Comparison of ENCODE assay signal across 8 cellular contexts in genomic region chr14:33950320-33951182, GRCh38. TPM values are rescaled to one million over a fixed set of nuclear protein-coding genes. Genes with fewer than 3 reads are reported as not detected.
A peak's percentile ranks its signal among the peaks of the same experiment; 100 is the strongest.
DNase-seq lines count a peak whose midpoint lies in the region; ATAC-seq and TF ChIP-seq lines count a peak whose summit lies in the region.

Gene EGLN3, minus strand, starts transcription at chr14:33951074. Its CDS starts 322 bp downstream, at chr14:33950752.

- TF ChIP-seq POLR2A in testis (IDR thresholded peaks at IDR 0.05), result peak; percentile 24

- no peaks in the 10 kb centered on the region for H3K9me3 ChIP-seq in Caco-2
- H3K9me3 ChIP-seq in neural cell (ENCODE audit: low read length), result peaks cover 4% of the 10 kb centered on the region
- H3K9me3 ChIP-seq in testis, result no peaks in the 10 kb centered on the region

- H3K9me3 Mint-ChIP-seq in Caco-2 (ENCODE audit: unreplicated experiment), result no peaks in the 10 kb centered on the region

- no peak within 1 kb of the TSS for H3K27ac ChIP-seq in neural cell (ENCODE audit: low read length)
- H3K27ac ChIP-seq in testis, result peak within 1 kb of the TSS in 1 of 2 donors; percentile 36

- H3K79me2 ChIP-seq in neural cell (replicated peaks; ENCODE audit: insufficient read depth, low read length), result no peaks in the 10 kb centered on the region

- H3K27me3 ChIP-seq in Caco-2 (replicated peaks; ENCODE audit: control insufficient read depth, insufficient read depth, low read length) (no peaks in the 10 kb centered on the region), neural cell (ENCODE audit: insufficient read depth, low read depth, low read length) (peaks cover 35% of the 10 kb centered on the region), testis (no peaks in the 10 kb centered on the region)

- H3K4me3 ChIP-seq in Caco-2 (ENCODE audit: low read depth, low read length), result peak within 1 kb of the TSS; percentile 57
- peak within 1 kb of the TSS; percentile 87 for H3K4me3 ChIP-seq in neural cell (ENCODE audit: low read length)
- H3K4me3 ChIP-seq in testis, result peak within 1 kb of the TSS; percentile 63 to 64

- peak within 1 kb of the TSS; percentile 29 for H3K9ac ChIP-seq in neural cell (ENCODE audit: low read length)

- H3K4me1 ChIP-seq in Caco-2, result peaks cover 9% of the 10 kb centered on the region
- peaks cover 13% of the 10 kb centered on the region for H3K4me1 ChIP-seq in testis

- no peaks in the 10 kb centered on the region for H3K27me3 Mint-ChIP-seq in Caco-2 (ENCODE audit: insufficient read depth, unreplicated experiment)

- TF ChIP-seq RAD21 in neural cell (conservative IDR thresholded peaks at IDR 0.05), result peak; percentile 30

- H3K4me2 ChIP-seq in neural cell (ENCODE audit: low read length), result peak within 1 kb of the TSS; percentile 73

- WGBS in testis, 2 donors, result 0% methylated on average over 12 to 69 of the region's 91 CpGs

- peak within 1 kb of the TSS; percentile 92 for H3K4me3 Mint-ChIP-seq in Caco-2 (ENCODE audit: unreplicated experiment)

- BruUV-seq in Caco-2 (replicated peaks; lab: Mats Ljungman, UMichigan), result no TSS peak

- CTCF ChIA-PET in Caco-2 (lab: Charles Lee), result interaction anchor here (0.6 to 1.1 kb wide), 4 partner anchors 42 to 266 kb away, joined by 3 to 6 read pairs (median 3); no protein-coding TSS in a partner anchor

- H3F3A ChIP-seq in neural cell (ENCODE audit: insufficient read depth, low read length, poor library complexity, severe bottlenecking), result no peaks in the 10 kb centered on the region

- TF ChIP-seq EP300 in neural cell (conservative IDR thresholded peaks at IDR 0.05; ENCODE audit: poor library complexity, severe bottlenecking), result no peak

- H4K20me1 ChIP-seq in neural cell (ENCODE audit: insufficient read depth), result no peaks in the 10 kb centered on the region

- TF ChIP-seq CTCF in Caco-2 (IDR thresholded peaks at IDR 0.05; ENCODE audit: insufficient read depth in 1 of 2, low read depth in 1 of 2, low read length in 1 of 2, severe bottlenecking in 1 of 2, unreplicated experiment in 1 of 2) (no peak), neural cell (IDR thresholded peaks at IDR 0.05; ENCODE audit: poor library complexity, severe bottlenecking) (no peak), testis (IDR thresholded peaks at IDR 0.05) (no peak)

- H3K4me1 Mint-ChIP-seq in Caco-2 (ENCODE audit: low read depth, unreplicated experiment), result peaks cover 10% of the 10 kb centered on the region

- DNase-seq in Caco-2 (peak; percentile 90 to 94), foreskin melanocyte (peak; percentile 69), testis (peak; percentile 90)
- DNase-seq in activated gamma-delta T cell treated with anti-CD3 and anti-CD28 coated beads, Interleukin-2, amount 50 U/mL, for 16 hours (ENCODE audit: low read depth), result peak; percentile 27

- H3K36me3 ChIP-seq in Caco-2 (ENCODE audit: control insufficient read depth, insufficient read depth, low read length) (no peaks in the 10 kb centered on the region), neural cell (ENCODE audit: insufficient read depth, low read length) (no peaks in the 10 kb centered on the region), testis (ENCODE audit: low read depth, missing control alignments) (no peaks in the 10 kb centered on the region)

- intact Hi-C loops in Caco-2 (cut with micrococcal nuclease; ENCODE audit: unreplicated experiment), result loop anchor here (1.0 to 5.0 kb wide), 4 partner anchors 103 to 278 kb away; no protein-coding TSS in a partner anchor
- intact Hi-C loops in testis (cut with DNase I; ENCODE audit: low total_unique reads), result no loop called here

- no peaks in the 10 kb centered on the region for H3K9me2 ChIP-seq in neural cell (ENCODE audit: insufficient read depth, low read length)

- peak within 1 kb of the TSS; percentile 70 for H3K27ac Mint-ChIP-seq in Caco-2 (ENCODE audit: unreplicated experiment)

- H2AFZ ChIP-seq in neural cell (ENCODE audit: low read depth, low read length), result no peak within 1 kb of the TSS

- ATAC-seq in GM19438 (IDR thresholded peaks at IDR 0.05; ENCODE audit: low read depth, unreplicated experiment), result peak; percentile 86
- ATAC-seq in HG03571 (IDR thresholded peaks at IDR 0.05; ENCODE audit: unreplicated experiment), result peak; percentile 84

- POLR2A ChIA-PET in Caco-2 (lab: Charles Lee), result interaction anchor here (0.5 to 1.4 kb wide), 5 partner anchors 41 to 914 kb away, joined by 3 to 4 read pairs (median 3); no protein-coding TSS in a partner anchor

- H3K36me3 Mint-ChIP-seq in Caco-2 (ENCODE audit: insufficient read depth, unreplicated experiment), result peaks cover 6% of the 10 kb centered on the region

TF ChIP-seq in PFSK-1, 5 proteins besides CTCF, POLR2A, EP300 and RAD21:
- no peak; a peak in 1 of 4 replicates for TF ChIP-seq REST (IDR thresholded peaks at IDR 0.05; ENCODE audit: insufficient read depth in 1 of 2, low read depth in 2 of 2, low read length in 2 of 2)
- no peak for TF ChIP-seq SIN3A (IDR thresholded peaks at IDR 0.05; ENCODE audit: borderline replicate concordance, insufficient read depth, low read length)
- TF ChIP-seq POLR2AphosphoS5 (IDR thresholded peaks at IDR 0.05; ENCODE audit: low read depth, low read length), result peak; percentile 69
- no peak for TF ChIP-seq TAF1 (IDR thresholded peaks at IDR 0.05; ENCODE audit: borderline replicate concordance, insufficient read depth, low read length)

TF ChIP-seq in neural cell, 6 proteins besides CTCF, POLR2A, EP300 and RAD21:
- no peak for TF ChIP-seq REST (IDR thresholded peaks at IDR 0.05; ENCODE audit: borderline replicate concordance)
- TF ChIP-seq MXI1 (conservative IDR thresholded peaks at IDR 0.05; ENCODE audit: poor library complexity, severe bottlenecking), result no peak
- TF ChIP-seq TAF1 (IDR thresholded peaks at IDR 0.05; ENCODE audit: low read depth), result peak; percentile 44
- TF ChIP-seq EZH2 (IDR thresholded peaks at IDR 0.05; ENCODE audit: borderline replicate concordance, insufficient read depth, low read length, poor library complexity, severe bottlenecking), result no peak
- peak; percentile 34 for TF ChIP-seq SMC3 (conservative IDR thresholded peaks at IDR 0.05; ENCODE audit: poor library complexity)

RNA-seq across cellular contexts. Expression of gene EGLN3, which starts in this region (rescaled TPM):
- total RNA-seq in Caco-2 (2022) (9.5 and 12.0 TPM in 2 replicates), testis (1 to 10 TPM; 2.9 to 3.0 TPM)
- polyA plus RNA-seq in PFSK-1 (2012; ENCODE audit: insufficient read length, low read depth), result 1.9 TPM
- polyA plus RNA-seq in neural cell (1.9 TPM in 1 of 2 replicates, not detected in the other), testis (ENCODE audit: insufficient read depth, low read depth, low replicate concordance) (3.4 TPM)
- polyA minus RNA-seq in neural cell, result 0.69 and 0.73 TPM in 2 replicates

Comparison
In these comparisons a context has a peak if more than half of its experiments do, and no peak if none do; other contexts are left out.
1. DNase-seq: peak in every context shown above with its lines; median percentile 92 in Caco-2; 90 in testis; 69 in foreskin melanocyte; 27 in activated gamma-delta T cell treated with anti-CD3 and anti-CD28 coated beads, Interleukin-2, amount 50 U/mL, for 16 hours.